Comparison of ENCODE assay signal across 10 cellular contexts in genomic region chr5:173736923-173737412, GRCh38.
DNase-seq lines count a peak whose midpoint lies in the region; ATAC-seq and TF ChIP-seq lines count a peak whose summit lies in the region.
"Had no signal": no experiment of that assay in that cellular context is flagged by ENCODE, and none has a peak within 500 bp of the region (broad histone marks: within the 10 kb centered on the region; RNA-seq: fewer than 3 reads in every experiment).

No MANE protein-coding gene starts in this region.

- no peaks in the 10 kb centered on the region for H3K9me3 Mint-ChIP-seq in activated CD4-positive, alpha-beta T cell treated with anti-CD3 and anti-CD28 coated beads, Interleukin-2, amount 10 ng/mL, durations not matched to agents 7 days and 5 days
- H3K9me3 Mint-ChIP-seq: mesothelial cell of epicardium had no signal

- peak overlapping the region; percentile 91 for H3K27ac ChIP-seq in hepatocyte
- H3K27ac ChIP-seq: SK-N-MC had no signal

- H3K79me2 ChIP-seq in hepatocyte: no peaks in the 10 kb centered on the region

- POLR2A ChIA-PET in activated CD4-positive, alpha-beta T cell treated with anti-CD3 and anti-CD28 coated beads, Interleukin-2, amount 10 ng/mL, durations not matched to agents 7 days and 5 days (lab: Charles Lee): no interaction called here

- no peaks in the 10 kb centered on the region for H3K36me3 Mint-ChIP-seq in activated CD4-positive, alpha-beta T cell treated with anti-CD3 and anti-CD28 coated beads, Interleukin-2, amount 10 ng/mL, durations not matched to agents 7 days and 5 days (ENCODE audit: low read depth)
- H3K36me3 Mint-ChIP-seq: mesothelial cell of epicardium had no signal

- ATAC-seq in GM21360 (IDR thresholded peaks at IDR 0.05; ENCODE audit: unreplicated experiment): peak; percentile 78
- peak; percentile 84 for ATAC-seq in HG03378 (IDR thresholded peaks at IDR 0.05; ENCODE audit: unreplicated experiment)

- no peaks in the 10 kb centered on the region for H3K27me3 Mint-ChIP-seq in activated CD4-positive, alpha-beta T cell treated with anti-CD3 and anti-CD28 coated beads, Interleukin-2, amount 10 ng/mL, durations not matched to agents 7 days and 5 days

- DNase-seq in GM10266 (ENCODE audit: extremely low spot score) (peak; percentile 68), hepatocyte (ENCODE audit: low spot score) (peak; percentile 84), NCI-H2171 treated with DMSO at 0.1 percent for 48 hours (lab: John Stamatoyannopoulos, UW) (no peak), GF-D8 (lab: John Stamatoyannopoulos, UW) (no peak), cortex of kidney (lab: John Stamatoyannopoulos, UW) (no peak)
- DNase-seq in activated CD4-positive, alpha-beta T cell treated with anti-CD3 and anti-CD28 coated beads, Interleukin-2, amount 10 ng/mL, durations not matched to agents 7 days and 5 days: no peak

- no peaks in the 10 kb centered on the region for H4K20me1 ChIP-seq in hepatocyte (ENCODE audit: insufficient read depth, poor library complexity, severe bottlenecking)

- no peak overlapping the region for H3K4me3 Mint-ChIP-seq in activated CD4-positive, alpha-beta T cell treated with anti-CD3 and anti-CD28 coated beads, Interleukin-2, amount 10 ng/mL, durations not matched to agents 7 days and 5 days
- H3K4me3 Mint-ChIP-seq: mesothelial cell of epicardium had no signal

- no peaks in the 10 kb centered on the region for H3K9me2 ChIP-seq in hepatocyte (replicated peaks; ENCODE audit: insufficient read depth)

- H3K27me3 ChIP-seq in hepatocyte: no peaks in the 10 kb centered on the region

- TF ChIP-seq CTCF in GM10266 (IDR thresholded peaks at IDR 0.05; ENCODE audit: control insufficient read depth, insufficient read depth, low read depth, missing control alignments): no peak
- TF ChIP-seq CTCF in hepatocyte (IDR thresholded peaks at IDR 0.05; ENCODE audit: poor library complexity): no peak

- H2AFZ ChIP-seq in hepatocyte: no peak overlapping the region

- no peak overlapping the region for H3K27ac Mint-ChIP-seq in activated CD4-positive, alpha-beta T cell treated with anti-CD3 and anti-CD28 coated beads, Interleukin-2, amount 10 ng/mL, durations not matched to agents 7 days and 5 days
- H3K27ac Mint-ChIP-seq: mesothelial cell of epicardium had no signal

- no peaks in the 10 kb centered on the region for H3K36me3 ChIP-seq in hepatocyte (replicated peaks; ENCODE audit: insufficient read depth, low read depth)

- no peaks in the 10 kb centered on the region for H3K4me1 Mint-ChIP-seq in activated CD4-positive, alpha-beta T cell treated with anti-CD3 and anti-CD28 coated beads, Interleukin-2, amount 10 ng/mL, durations not matched to agents 7 days and 5 days

- WGBS in hepatocyte (ENCODE audit: low lambda C conversion rate, missing lambda C conversion rate): 54% methylated on average over 8 of the region's 8 CpGs

- no peak overlapping the region for H3K4me2 ChIP-seq in hepatocyte

- CTCF ChIA-PET in activated CD4-positive, alpha-beta T cell treated with anti-CD3 and anti-CD28 coated beads, Interleukin-2, amount 10 ng/mL, durations not matched to agents 7 days and 5 days (lab: Charles Lee): interaction anchor here (1.6 kb wide), 1 partner anchor 9 kb away, joined by 3 read pairs; no protein-coding TSS in a partner anchor

- no peaks in the 10 kb centered on the region for H3K9me3 ChIP-seq in hepatocyte (ENCODE audit: low read depth)

- H3K4me1 ChIP-seq in hepatocyte (ENCODE audit: insufficient read depth): peaks cover 11% of the 10 kb centered on the region

- H3K4me3 ChIP-seq in hepatocyte: no peak overlapping the region
- H3K4me3 ChIP-seq: SK-N-MC had no signal

Comparison
In these comparisons a context has a peak if more than half of its experiments do, and no peak if none do; other contexts are left out.
1. DNase-seq: peak in GM10266 (single experiment) and hepatocyte (single experiment); none in activated CD4-positive, alpha-beta T cell treated with anti-CD3 and anti-CD28 coated beads, Interleukin-2, amount 10 ng/mL, durations not matched to agents 7 days and 5 days (single experiment), NCI-H2171 treated with DMSO at 0.1 percent for 48 hours (single experiment), GF-D8 (single experiment) and cortex of kidney (single experiment).